22 cellular contexts compared by ENCODE assay signal in the genomic region with DNA sequence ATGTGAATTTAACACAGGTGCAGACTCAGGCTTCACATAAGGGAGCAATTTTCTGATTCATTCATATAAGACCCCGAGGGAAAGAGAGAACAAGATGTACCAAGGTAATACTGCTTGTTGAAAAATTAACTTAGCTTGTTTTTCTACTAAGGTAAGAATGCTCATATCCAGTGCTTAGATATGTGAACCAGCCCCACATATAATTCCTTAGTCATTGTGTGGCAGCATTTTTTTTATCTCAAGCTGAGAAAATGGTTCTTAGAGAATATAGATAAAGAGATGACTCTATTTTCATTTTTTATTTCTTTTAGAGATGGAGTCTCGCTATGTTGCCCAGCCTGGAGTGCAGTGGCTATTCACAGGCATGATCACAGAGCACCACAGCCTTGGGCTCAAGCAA.
DNase-seq lines count a peak whose midpoint lies in the region; ATAC-seq, FAIRE-seq and TF ChIP-seq lines count a peak whose summit lies in the region.
"Had no signal": no experiment of that assay in that cellular context is flagged by ENCODE, and none has a peak within 500 bp of the region (broad histone marks: within the 10 kb centered on the region; RNA-seq: fewer than 3 reads in every experiment).

No MANE protein-coding gene starts in this region.

- no TSS peak for BruUV-seq in HepG2 (replicated peaks; lab: Mats Ljungman, UMichigan)

- H3K27me3 ChIP-seq in HepG2 (ENCODE audit: control insufficient read depth in 1 of 2, insufficient read depth in 2 of 2, low read length in 2 of 2) (no peaks in the 10 kb centered on the region), right lobe of liver (no peaks in the 10 kb centered on the region), trophoblast cell (ENCODE audit: insufficient read depth, low read length) (no peaks in the 10 kb centered on the region), left lung (no peaks in the 10 kb centered on the region)
- H3K27me3 ChIP-seq: BE2C; BLaER1 treated with 17β-estradiol and CSF1 and Interleukin-3, amounts not matched to agents 10 nM and 100 nM had no signal

- TF ChIP-seq EP300 in HepG2 (IDR thresholded peaks at IDR 0.05; ENCODE audit: low read depth in 2 of 2, low read length in 2 of 2) (no peak), HepG2 (CRISPR knock-in tag; IDR thresholded peaks at IDR 0.05; ENCODE audit: borderline replicate concordance) (no peak)

- ATAC-seq in HepG2 (no peak), right lobe of liver (no peak), left lung (no peak)
- ATAC-seq: A549 had no signal

- H3K14ac ChIP-seq in trophoblast cell (ENCODE audit: low read length): no peak overlapping the region

- no peak overlapping the region for H2AFZ ChIP-seq in HepG2 (ENCODE audit: low read length)
- H2AFZ ChIP-seq in trophoblast cell (ENCODE audit: insufficient read depth, low read length, poor library complexity): no peak overlapping the region

- H3K27ac ChIP-seq in HepG2 (ENCODE audit: extremely low read length, insufficient read depth, low read length) (no peak overlapping the region), right lobe of liver (no peak overlapping the region), SK-N-MC (peak overlapping the region; percentile 90), trophoblast cell (ENCODE audit: low read depth, low read length) (no peak overlapping the region), left lung (no peak overlapping the region)
- H3K27ac ChIP-seq: A549; BLaER1 treated with 17β-estradiol and CSF1 and Interleukin-3, amounts not matched to agents 10 nM and 100 nM had no signal

- H4K8ac ChIP-seq in trophoblast cell (ENCODE audit: low read depth, low read length): no peak overlapping the region

- no peak for TF ChIP-seq CTCF in HepG2 (CRISPR knock-in tag; IDR thresholded peaks at IDR 0.05)
- TF ChIP-seq CTCF in right lobe of liver (IDR thresholded peaks at IDR 0.05): no peak
- TF ChIP-seq CTCF in left lung (IDR thresholded peaks at IDR 0.05): no peak

- no peak for TF ChIP-seq RAD21 in HepG2 (CRISPR knock-in tag; IDR thresholded peaks at IDR 0.05)

- H3K79me2 ChIP-seq in HepG2 (ENCODE audit: insufficient read depth, low read length) (no peaks in the 10 kb centered on the region), trophoblast cell (ENCODE audit: control insufficient read depth, insufficient read depth, low read length, poor library complexity) (no peaks in the 10 kb centered on the region)

- no peaks in the 10 kb centered on the region for H4K20me1 ChIP-seq in HepG2 (ENCODE audit: insufficient read depth, low read length)
- H4K20me1 ChIP-seq: BLaER1 treated with 17β-estradiol and CSF1 and Interleukin-3, amounts not matched to agents 10 nM and 100 nM had no signal

- CTCF ChIA-PET in HepG2 (lab: Yijun Ruan, JAX; ENCODE audit: low intra/inter-chr PET ratio, low total read pairs): no interaction called here

- H2BK120ac ChIP-seq in trophoblast cell (ENCODE audit: insufficient read depth, low read length, poor library complexity): no peak overlapping the region

- no peak for FAIRE-seq in HepG2 (lab: Jason Lieb, UNC)
- FAIRE-seq: A549, G401.6, GM12892 had no signal

- no peak overlapping the region for H2AK5ac ChIP-seq in trophoblast cell (ENCODE audit: low read length)

- H3K4me1 ChIP-seq in HepG2 (ENCODE audit: insufficient read depth, low read length) (peaks cover 36% of the 10 kb centered on the region), right lobe of liver (no peaks in the 10 kb centered on the region), trophoblast cell (ENCODE audit: control insufficient read depth in 1 of 2, insufficient read depth in 2 of 2, low read length in 2 of 2) (no peaks in the 10 kb centered on the region), left lung (no peaks in the 10 kb centered on the region)
- H3K4me1 ChIP-seq: A549, BE2C had no signal

- H3K18ac ChIP-seq in trophoblast cell (ENCODE audit: low read length): no peak overlapping the region

- intact Hi-C loops in HepG2 (cut with micrococcal nuclease; ENCODE audit: unreplicated experiment) (no loop called here), right lobe of liver (cut with DNase I) (no loop called here), left lung (cut with DNase I) (no loop called here)

- H3K36me3 ChIP-seq in HepG2 (replicated peaks in 1 of 2; ENCODE audit: control insufficient read depth in 1 of 2, insufficient read depth in 2 of 2, low read length in 2 of 2) (no peaks in the 10 kb centered on the region), right lobe of liver (no peaks in the 10 kb centered on the region), SK-N-MC (ENCODE audit: insufficient read depth, low read length) (no peaks in the 10 kb centered on the region), trophoblast cell (ENCODE audit: control insufficient read depth in 1 of 2, insufficient read depth in 2 of 2, low read length in 2 of 2) (no peaks in the 10 kb centered on the region), left lung (no peaks in the 10 kb centered on the region)
- H3K36me3 ChIP-seq: BE2C; BLaER1 treated with 17β-estradiol and CSF1 and Interleukin-3, amounts not matched to agents 10 nM and 100 nM had no signal

- no peak overlapping the region for H3K4me2 ChIP-seq in HepG2 (ENCODE audit: low read depth, low read length)
- H3K4me2 ChIP-seq in trophoblast cell (ENCODE audit: low read length): no peak overlapping the region
- H3K4me2 ChIP-seq: A549; BLaER1 treated with 17β-estradiol and CSF1 and Interleukin-3, amounts not matched to agents 10 nM and 100 nM had no signal

- H3K4me3 ChIP-seq in HepG2 (replicated peaks in 1 of 3; ENCODE audit: insufficient read depth in 1 of 3, low read depth in 2 of 3, low read length in 3 of 3): no peak overlapping the region
- no peak overlapping the region for H3K4me3 ChIP-seq in right lobe of liver
- H3K4me3 ChIP-seq in SK-N-MC: peak overlapping the region; percentile 61; the same call in 1 of the 2 replicates
- H3K4me3 ChIP-seq in trophoblast cell (ENCODE audit: low read depth, low read length): no peak overlapping the region
- H3K4me3 ChIP-seq in left lung: no peak overlapping the region
- H3K4me3 ChIP-seq: A549; BLaER1 treated with 17β-estradiol and CSF1 and Interleukin-3, amounts not matched to agents 10 nM and 100 nM had no signal

- no peak overlapping the region for H3K4ac ChIP-seq in trophoblast cell (ENCODE audit: low read depth, low read length)

- in situ Hi-C loops in HepG2 (cut with HindIII; ENCODE audit: extremely low pct_ligation_motif_present, low pct_unique_long_range_greater_than_20kb): no loop called here

- DNase-seq in HepG2 (ENCODE audit: low spot score) (no peak), right lobe of liver (no peak), SK-N-MC (ENCODE audit: low read depth, low spot score) (no peak), trophoblast cell (peak; percentile 9 to 74), left lung (no peak), H4 (ENCODE audit: low spot score) (no peak)
- DNase-seq: 8988T; ACHN; AML-193; BE2C; Calu3; CD4-positive, alpha-beta T cell; CD8-positive, alpha-beta memory T cell; DMS53; DND-41; GOT3; H7; HCEC 1CT had no signal

- H3K9ac ChIP-seq in HepG2 (ENCODE audit: insufficient read depth, low read depth, low read length): no peak overlapping the region
- H3K9ac ChIP-seq in SK-N-MC (ENCODE audit: insufficient read length): no peak overlapping the region
- no peak overlapping the region for H3K9ac ChIP-seq in trophoblast cell (ENCODE audit: low read length)
- H3K9ac ChIP-seq: BLaER1 treated with 17β-estradiol and CSF1 and Interleukin-3, amounts not matched to agents 10 nM and 100 nM had no signal

- POLR2A ChIA-PET in HepG2 (lab: Yijun Ruan, JAX): interaction anchor here (1.0 to 2.3 kb wide), 5 partner anchors 39 to 193 kb away, joined by 3 to 8 read pairs (median 4); a partner anchor contains a TSS

- H3K9me3 ChIP-seq in HepG2 (ENCODE audit: low read length) (no peaks in the 10 kb centered on the region), right lobe of liver (no peaks in the 10 kb centered on the region), SK-N-MC (ENCODE audit: low read depth, low read length) (no peaks in the 10 kb centered on the region), trophoblast cell (ENCODE audit: insufficient read depth, low read depth, low read length) (no peaks in the 10 kb centered on the region), left lung (no peaks in the 10 kb centered on the region)
- H3K9me3 ChIP-seq: A549; BE2C; BLaER1 treated with 17β-estradiol and CSF1 and Interleukin-3, amounts not matched to agents 10 nM and 100 nM had no signal

- no peak overlapping the region for H4K12ac ChIP-seq in trophoblast cell (ENCODE audit: low read depth, low read length)

- H4K91ac ChIP-seq in trophoblast cell (ENCODE audit: low read depth, low read length): no peak overlapping the region

- no peak overlapping the region for H2BK5ac ChIP-seq in trophoblast cell (ENCODE audit: low read depth, low read length, poor library complexity)

- H3K79me1 ChIP-seq in trophoblast cell (ENCODE audit: low read length): no peaks in the 10 kb centered on the region

- TF ChIP-seq POLR2A in HepG2 (IDR thresholded peaks at IDR 0.05; ENCODE audit: insufficient read depth in 1 of 2, low read depth in 2 of 2, low read length in 2 of 2): no peak
- no peak for TF ChIP-seq POLR2A in right lobe of liver (IDR thresholded peaks at IDR 0.05)

- no peak overlapping the region for H2BK12ac ChIP-seq in trophoblast cell (ENCODE audit: low read length)

- 80% methylated on average over 2 of the region's 2 CpGs for WGBS in HepG2 (ENCODE audit: low lambda C conversion rate)
- 57% methylated on average over 2 of the region's 2 CpGs for WGBS in right lobe of liver (ENCODE audit: insufficient coverage, low coverage, low lambda C conversion rate, missing lambda C conversion rate)
- no CpG with 5 or more reads among the region's 2 CpGs for WGBS in trophoblast cell (ENCODE audit: extremely low coverage, insufficient coverage, insufficient read length)

- no peak overlapping the region for H3K23ac ChIP-seq in trophoblast cell (ENCODE audit: low read length)

TF ChIP-seq in HepG2, 621 proteins besides CTCF, POLR2A, EP300 and RAD21:
- TF ChIP-seq ZNF121 (CRISPR knock-in tag; IDR thresholded peaks at IDR 0.05) (0 out of 2 replicates have a peak, but pooled peaks have one; percentile 18), ZNF615 (CRISPR knock-in tag; IDR thresholded peaks at IDR 0.05; ENCODE audit: borderline replicate concordance) (no peak)

Comparison
In these comparisons a context has a peak if more than half of its experiments do, and no peak if none do; other contexts are left out.
1. DNase-seq: peak in trophoblast cell (2 of 2); none in HepG2 (single experiment), right lobe of liver (0 of 3), SK-N-MC (single experiment), left lung (0 of 2) and H4 (single experiment).